ENCODE assay signal across 1 cellular context in genomic region chr10:100346765-100347567, GRCh38.
TF ChIP-seq lines count a peak whose summit lies in the region.

SCD (plus strand) TSS chr10:100347233; CDS start chr10:100347505, 272 bp downstream.

TF ChIP-seq in HepG2, 621 proteins besides CTCF, POLR2A, EP300 and RAD21 (continued from another document and continues in another):
- no peak for TF ChIP-seq ZBTB4 (CRISPR knock-in tag; IDR thresholded peaks at IDR 0.05; ENCODE audit: borderline replicate concordance)
- TF ChIP-seq ZNF275 (CRISPR knock-in tag; IDR thresholded peaks at IDR 0.05; ENCODE audit: borderline replicate concordance): 0 out of 2 replicates have a peak, but pooled peaks have one; percentile 65
- no peak for TF ChIP-seq SIX1 (CRISPR knock-in tag; IDR thresholded peaks at IDR 0.05; ENCODE audit: borderline replicate concordance)
- peak; percentile 90 for TF ChIP-seq ARID4A (CRISPR knock-in tag; IDR thresholded peaks at IDR 0.05; ENCODE audit: borderline replicate concordance)
- TF ChIP-seq HCFC1 (IDR thresholded peaks at IDR 0.05; ENCODE audit: low read depth, low read length): no peak
- TF ChIP-seq ZBTB44 (CRISPR knock-in tag; IDR thresholded peaks at IDR 0.05): no peak
- TF ChIP-seq ZNF615 (CRISPR knock-in tag; IDR thresholded peaks at IDR 0.05; ENCODE audit: borderline replicate concordance): peak; percentile 40; the same call in 1 of the 2 replicates
- no peak for TF ChIP-seq ZNF775 (CRISPR knock-in tag; IDR thresholded peaks at IDR 0.05; ENCODE audit: borderline replicate concordance)
- TF ChIP-seq NR0B2 (CRISPR knock-in tag; IDR thresholded peaks at IDR 0.05): peak; percentile 66; the same call in 1 of the 2 replicates
- TF ChIP-seq HOMEZ (CRISPR knock-in tag; IDR thresholded peaks at IDR 0.05; ENCODE audit: low read depth): no peak
- no peak for TF ChIP-seq MLX (CRISPR knock-in tag; IDR thresholded peaks at IDR 0.05)
- no peak for TF ChIP-seq HOXA7 (CRISPR knock-in tag; IDR thresholded peaks at IDR 0.05)
- 0 out of 2 replicates have a peak, but pooled peaks have one; percentile 39 for TF ChIP-seq ZNF264 (CRISPR knock-in tag; IDR thresholded peaks at IDR 0.05)
- peak; percentile 37; the same call in 1 of the 2 replicates for TF ChIP-seq HBP1 (CRISPR knock-in tag; IDR thresholded peaks at IDR 0.05; ENCODE audit: low read depth)
- no peak for TF ChIP-seq RFX1 (IDR thresholded peaks at IDR 0.05)
- TF ChIP-seq ZHX2 (IDR thresholded peaks at IDR 0.05; ENCODE audit: low read depth): 0 out of 2 replicates have a peak, but pooled peaks have one; percentile 27
- TF ChIP-seq ZHX2 (CRISPR knock-in tag; IDR thresholded peaks at IDR 0.05; ENCODE audit: borderline replicate concordance): no peak; the same call in 1 of the 2 replicates
- TF ChIP-seq ZNF557 (CRISPR knock-in tag; IDR thresholded peaks at IDR 0.05): no peak
- TF ChIP-seq FLYWCH1 (CRISPR knock-in tag; IDR thresholded peaks at IDR 0.05): no peak
- TF ChIP-seq RFX5 (IDR thresholded peaks at IDR 0.05; ENCODE audit: low read depth, low read length): no peak
- peak; percentile 6; the same call in 1 of the 2 replicates for TF ChIP-seq ZSCAN20 (CRISPR knock-in tag; IDR thresholded peaks at IDR 0.05; ENCODE audit: borderline replicate concordance)
- no peak for TF ChIP-seq ZNF513 (CRISPR knock-in tag; conservative IDR thresholded peaks at IDR 0.05)
